ENCODE assay signal across 27 cellular contexts in the genomic region with DNA sequence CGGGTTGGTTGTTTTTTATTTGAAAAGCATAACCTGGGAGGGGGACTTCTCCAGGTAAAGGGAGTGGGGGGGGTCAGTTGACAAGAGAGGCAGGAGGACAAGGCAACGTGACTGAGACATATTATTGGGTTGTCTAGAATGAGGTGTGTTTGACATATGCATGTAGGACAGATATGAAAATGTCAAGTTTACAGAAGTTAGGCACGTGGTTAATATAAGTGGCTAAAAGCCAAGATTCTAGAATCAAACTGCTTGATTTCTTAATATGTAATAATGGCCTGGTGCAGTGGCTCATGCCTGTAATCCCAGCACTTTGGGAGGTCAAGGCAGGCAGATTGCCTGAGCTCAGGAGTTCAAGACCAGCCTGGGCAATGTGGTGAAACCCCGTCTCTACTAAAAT.
"Had no signal": no experiment of that assay in that cellular context is flagged by ENCODE, and none has a peak within 500 bp of the region (broad histone marks: within the 10 kb centered on the region; RNA-seq: fewer than 3 reads in every experiment).

No MANE protein-coding gene starts in this region.

- H3K36me3 ChIP-seq: colonic mucosa, esophagus muscularis mucosa, esophagus squamous epithelium, gastrocnemius medialis, gastroesophageal sphincter, heart left ventricle, heart right ventricle had no signal

- DNase-seq: colonic mucosa; cortex of kidney; dermis blood vessel endothelial cell; dorsolateral prefrontal cortex; effector CD4-positive, alpha-beta T cell; effector CD8-positive, alpha-beta T cell; effector memory CD4-positive, alpha-beta T cell; effector memory CD8-positive, alpha-beta T cell; endodermal cell; erythroblast; esophagus squamous epithelium; foreskin fibroblast; foreskin keratinocyte; foreskin melanocyte; gastrocnemius medialis; glutamatergic neuron; head of caudate nucleus; heart left ventricle; heart right ventricle had no signal

- FAIRE-seq: endometrium, endothelial cell of umbilical vein, frontal cortex had no signal

- H3K4me3 ChIP-seq: colonic mucosa, coronary artery, dorsolateral prefrontal cortex, esophagus muscularis mucosa, esophagus squamous epithelium, gastrocnemius medialis, gastroesophageal sphincter, heart left ventricle, heart right ventricle had no signal

- H3K9me3 ChIP-seq: colonic mucosa, esophagus muscularis mucosa, esophagus squamous epithelium, gastrocnemius medialis had no signal

- H3K27ac ChIP-seq: colonic mucosa, coronary artery, dorsolateral prefrontal cortex, epithelial cell of prostate, esophagus muscularis mucosa, esophagus squamous epithelium, foreskin keratinocyte, gastrocnemius medialis, gastroesophageal sphincter, heart left ventricle, heart right ventricle had no signal

- ATAC-seq: effector memory CD8-positive, alpha-beta T cell; esophagus mucosa; foreskin keratinocyte; gastrocnemius medialis; gastroesophageal sphincter; heart left ventricle; heart right ventricle had no signal

- H3K4me1 ChIP-seq: colonic mucosa, esophagus muscularis mucosa, esophagus squamous epithelium, foreskin keratinocyte, gastrocnemius medialis, gastroesophageal sphincter, heart left ventricle, heart right ventricle had no signal

- H3K27me3 ChIP-seq: colonic mucosa, foreskin keratinocyte, heart left ventricle, heart right ventricle had no signal
